16 cellular contexts compared by ENCODE assay signal in the genomic region with DNA sequence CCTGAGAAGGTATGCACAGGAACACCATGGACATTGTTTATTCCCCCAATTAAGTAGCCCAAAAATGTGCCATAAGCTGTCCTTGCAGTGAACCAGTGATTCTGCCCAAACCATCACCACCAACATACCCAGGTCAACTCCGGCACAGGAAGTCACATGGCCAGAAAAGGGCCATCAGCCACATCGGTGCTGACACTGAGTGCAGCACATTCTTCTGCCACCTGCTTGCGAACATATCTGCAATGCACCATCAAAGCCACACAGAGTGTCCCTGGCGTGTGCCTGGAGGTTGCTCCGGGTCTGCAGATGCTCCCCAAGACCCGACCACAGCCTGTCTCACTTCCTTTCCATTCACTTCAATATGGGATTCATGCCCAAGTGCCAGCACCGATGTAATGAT. TPM values are rescaled to one million over a fixed set of nuclear protein-coding genes. Genes with fewer than 3 reads are reported as not detected.
DNase-seq lines count a peak whose midpoint lies in the region; ATAC-seq and TF ChIP-seq lines count a peak whose summit lies in the region.
"Had no signal": no experiment of that assay in that cellular context is flagged by ENCODE, and none has a peak within 500 bp of the region (broad histone marks: within the 10 kb centered on the region; RNA-seq: fewer than 3 reads in every experiment).

No MANE protein-coding gene starts in this region.

- no peaks in the 10 kb centered on the region for H3K9me2 ChIP-seq in MM.1S (replicated peaks; ENCODE audit: insufficient read depth, low read length)
- no peaks in the 10 kb centered on the region for H3K9me2 ChIP-seq in SK-N-SH

- H3K79me2 ChIP-seq in MM.1S (ENCODE audit: low read length) (peaks cover 12% of the 10 kb centered on the region), parathyroid adenoma (peaks cover 25% of the 10 kb centered on the region), SK-N-SH (ENCODE audit: insufficient read depth) (no peaks in the 10 kb centered on the region)

- peaks cover 6% of the 10 kb centered on the region; the same call in 1 of the 2 replicates for H3F3A ChIP-seq in MM.1S (ENCODE audit: insufficient read depth, low read length)
- H3F3A ChIP-seq in SK-N-SH (replicated peaks; ENCODE audit: insufficient read depth) = peaks cover 14% of the 10 kb centered on the region

- H3K36me3 Mint-ChIP-seq in CD4-positive, alpha-beta memory T cell = no peaks in the 10 kb centered on the region

- H3K4me1 Mint-ChIP-seq in CD4-positive, alpha-beta memory T cell = no peaks in the 10 kb centered on the region

- WGBS in SK-N-SH (ENCODE audit: low lambda C conversion rate) = 15% methylated on average over 6 of the region's 7 CpGs

- H3K27me3 ChIP-seq in MM.1S (replicated peaks; ENCODE audit: insufficient read depth, low read length) (no peaks in the 10 kb centered on the region), parathyroid adenoma (ENCODE audit: control insufficient read depth, insufficient read depth, low read length) (no peaks in the 10 kb centered on the region), SK-N-SH (ENCODE audit: insufficient read depth) (no peaks in the 10 kb centered on the region)
- H3K27me3 ChIP-seq in CD4-positive, alpha-beta memory T cell (ENCODE audit: insufficient read depth, low read length) = no peaks in the 10 kb centered on the region
- H3K27me3 ChIP-seq: upper lobe of right lung had no signal

- H4K20me1 ChIP-seq in MM.1S (ENCODE audit: insufficient read depth, low read length) (no peaks in the 10 kb centered on the region), SK-N-SH (ENCODE audit: insufficient read depth) (no peaks in the 10 kb centered on the region)

- TF ChIP-seq CTCF in MM.1S (IDR thresholded peaks at IDR 0.05; ENCODE audit: low read length) = 0 out of 2 replicates have a peak, but pooled peaks have one; percentile 5
- TF ChIP-seq CTCF in parathyroid adenoma (IDR thresholded peaks at IDR 0.05) = no peak
- no peak for TF ChIP-seq CTCF in SK-N-SH (IDR thresholded peaks at IDR 0.05)

- H3K4me3 ChIP-seq in MM.1S (ENCODE audit: low read length) (no peak overlapping the region), parathyroid adenoma (ENCODE audit: low read depth, low read length) (no peak overlapping the region), SK-N-SH (ENCODE audit: low read depth in 2 of 2, low read length in 1 of 2) (no peak overlapping the region)
- no peak overlapping the region for H3K4me3 ChIP-seq in CD4-positive, alpha-beta memory T cell (ENCODE audit: low read length in 2 of 2)
- H3K4me3 ChIP-seq: upper lobe of right lung had no signal

- peak; percentile 77 for DNase-seq in MM.1S
- no peak for DNase-seq in CD4-positive, alpha-beta memory T cell
- DNase-seq in SK-N-SH = no peak
- DNase-seq in cortex of kidney (lab: John Stamatoyannopoulos, UW) = no peak
- DNase-seq: aorta; DMS53; Karpas-422; NCI-H1930; NCI-H510A treated with DMSO at 0.1 percent for 48 hours; nucleus accumbens; stimulated activated naive CD4-positive, alpha-beta T cell; SW 1271; upper lobe of right lung had no signal

- no peak overlapping the region for H3K9ac ChIP-seq in MM.1S (ENCODE audit: low read length)
- no peak overlapping the region for H3K9ac ChIP-seq in parathyroid adenoma
- H3K9ac ChIP-seq in SK-N-SH = no peak overlapping the region

- H3K4me2 ChIP-seq in MM.1S (ENCODE audit: low read depth, low read length) = peak overlapping the region; percentile 16; the same call in 1 of the 2 replicates
- H3K4me2 ChIP-seq in parathyroid adenoma (ENCODE audit: low read length) = peak overlapping the region; percentile 9
- no peak overlapping the region for H3K4me2 ChIP-seq in SK-N-SH

- H3K4me1 ChIP-seq in MM.1S (ENCODE audit: low read length) = peaks cover 26% of the 10 kb centered on the region
- H3K4me1 ChIP-seq in parathyroid adenoma = peaks cover 24% of the 10 kb centered on the region
- H3K4me1 ChIP-seq in CD4-positive, alpha-beta memory T cell (ENCODE audit: insufficient read depth, low read length) = no peaks in the 10 kb centered on the region
- no peaks in the 10 kb centered on the region for H3K4me1 ChIP-seq in SK-N-SH (ENCODE audit: control insufficient read depth in 1 of 2, insufficient read depth in 2 of 2, low read depth in 1 of 2, low read length in 1 of 2)
- H3K4me1 ChIP-seq: upper lobe of right lung had no signal

- peaks cover 0 to 5% of the 10 kb centered on the region in 2 donors for H3K27me3 Mint-ChIP-seq in CD4-positive, alpha-beta memory T cell

- ATAC-seq in GM18861 (IDR thresholded peaks at IDR 0.05; ENCODE audit: unreplicated experiment) (peak; percentile 53), GM21825 (IDR thresholded peaks at IDR 0.05; ENCODE audit: unreplicated experiment) (peak; percentile 52)
- ATAC-seq: upper lobe of right lung had no signal

- H3K9me3 ChIP-seq in MM.1S (replicated peaks; ENCODE audit: insufficient read depth, low read length) (no peaks in the 10 kb centered on the region), parathyroid adenoma (ENCODE audit: control insufficient read depth, low read length) (no peaks in the 10 kb centered on the region), SK-N-SH (no peaks in the 10 kb centered on the region)
- H3K9me3 ChIP-seq in CD4-positive, alpha-beta memory T cell (ENCODE audit: control insufficient read depth in 1 of 2, low read length in 2 of 2) = no peaks in the 10 kb centered on the region
- H3K9me3 ChIP-seq: upper lobe of right lung had no signal

- CTCF ChIA-PET in CD4-positive, alpha-beta memory T cell (lab: Charles Lee; ENCODE audit: partially characterized antibody) = no interaction called here
- CTCF ChIA-PET in SK-N-SH (lab: Yijun Ruan, JAX) = interaction anchor here (1.0 to 1.8 kb wide), 3 partner anchors 9 to 40 kb away, joined by 3 to 7 read pairs (median 3); no protein-coding TSS in a partner anchor

- H3K27ac Mint-ChIP-seq in CD4-positive, alpha-beta memory T cell = no peak overlapping the region

- no peaks in the 10 kb centered on the region for H3K36me3 ChIP-seq in MM.1S (replicated peaks; ENCODE audit: insufficient read depth, low read length)
- no peaks in the 10 kb centered on the region for H3K36me3 ChIP-seq in parathyroid adenoma (ENCODE audit: control insufficient read depth, insufficient read depth, low read length)
- H3K36me3 ChIP-seq in CD4-positive, alpha-beta memory T cell (ENCODE audit: insufficient read depth, low read length) = no peaks in the 10 kb centered on the region
- no peaks in the 10 kb centered on the region for H3K36me3 ChIP-seq in SK-N-SH (replicated peaks in 1 of 2; ENCODE audit: control insufficient read depth in 1 of 2, insufficient read depth in 2 of 2, low read length in 1 of 2)
- H3K36me3 ChIP-seq: upper lobe of right lung had no signal

- H2AFZ ChIP-seq in MM.1S (ENCODE audit: low read length) (no peak overlapping the region), parathyroid adenoma (no peak overlapping the region), SK-N-SH (ENCODE audit: low read depth) (no peak overlapping the region)

- H3K27ac ChIP-seq in MM.1S (ENCODE audit: low read length) = peak overlapping the region; percentile 44; the same call in 1 of the 2 replicates
- H3K27ac ChIP-seq in parathyroid adenoma = peak overlapping the region; percentile 75
- no peak overlapping the region for H3K27ac ChIP-seq in CD4-positive, alpha-beta memory T cell (ENCODE audit: low read depth, low read length)
- no peak overlapping the region for H3K27ac ChIP-seq in SK-N-SH (ENCODE audit: low read depth in 2 of 2, low read length in 1 of 2)
- H3K27ac ChIP-seq: upper lobe of right lung had no signal

- intact Hi-C loops in CD4-positive, alpha-beta memory T cell (cut with micrococcal nuclease) = no loop called here

- no peak overlapping the region for H3K4me3 Mint-ChIP-seq in CD4-positive, alpha-beta memory T cell

- TF ChIP-seq EP300 in SK-N-SH (IDR thresholded peaks at IDR 0.05; ENCODE audit: borderline replicate concordance in 1 of 2, low read depth in 1 of 2, low read length in 1 of 2) = no peak

- POLR2A ChIA-PET in CD4-positive, alpha-beta memory T cell (lab: Charles Lee; ENCODE audit: partially characterized antibody) = no interaction called here
- POLR2A ChIA-PET in SK-N-SH (lab: Yijun Ruan, JAX) = no interaction called here

- H3K9me3 Mint-ChIP-seq in CD4-positive, alpha-beta memory T cell = no peaks in the 10 kb centered on the region

- no peak for TF ChIP-seq RAD21 in SK-N-SH (IDR thresholded peaks at IDR 0.05; ENCODE audit: low read length)

TF ChIP-seq in SK-N-SH, 30 proteins besides CTCF, POLR2A, EP300 and RAD21:
- TF ChIP-seq GABPA (IDR thresholded peaks at IDR 0.05; ENCODE audit: low read depth) (no peak), RFX5 (IDR thresholded peaks at IDR 0.05; ENCODE audit: low read length) (no peak)
TF ChIP-seq in SK-N-SH: peak in this region for 0.

RNA-seq across cellular contexts. Expression of gene SYK, which starts 37.6 kb away (rescaled TPM):
- under 1 TPM; 0.76 to 0.80 TPM for total RNA-seq in CD4-positive, alpha-beta memory T cell
- polyA plus RNA-seq in CD4-positive, alpha-beta memory T cell = 1 to 10 TPM in 1 of 2 donors, under 1 TPM in 1; 0.08 to 1.9 TPM
- not detected in 2 replicates for polyA plus RNA-seq in SK-N-SH (2012; rRNA removed)
- not detected in 2 replicates for polyA plus RNA-seq in SK-N-SH (2012; cell fraction: cytosol; rRNA removed)
- polyA plus RNA-seq in SK-N-SH (2012; cell fraction: nucleus; rRNA removed) = not detected in 2 replicates

Comparison
In these comparisons a context has a peak if more than half of its experiments do, and no peak if none do; other contexts are left out.
1. H3K27ac ChIP-seq: peak in MM.1S (single experiment) and parathyroid adenoma (single experiment); none in CD4-positive, alpha-beta memory T cell (single experiment) and SK-N-SH (0 of 2).